ENCODE assay signal across 8 cellular contexts in genomic region chr10:79249156-79250121, GRCh38.
DNase-seq lines count a peak whose midpoint lies in the region; ATAC-seq and TF ChIP-seq lines count a peak whose summit lies in the region.

No MANE protein-coding gene starts in this region.

- in situ Hi-C loops in brain microvascular endothelial cell (cut with HindIII; ENCODE audit: low pct_ligation_motif_present, low sequenced_read_pairs) = no loop called here

- ATAC-seq in HG03175 (IDR thresholded peaks at IDR 0.05; ENCODE audit: unreplicated experiment) (peak; percentile 61), upper lobe of right lung (no peak)

- TF ChIP-seq CTCF in upper lobe of right lung (IDR thresholded peaks at IDR 0.05) = no peak
- TF ChIP-seq CTCF in brain microvascular endothelial cell (IDR thresholded peaks at IDR 0.05; ENCODE audit: low read depth, low read length, missing control alignments) = no peak

- peak overlapping the region in 4 of 10 experiments; percentile 28 to 88 (median 65); a peak in 8 of 20 replicates for H3K4me3 ChIP-seq in BLaER1 treated with 17β-estradiol and CSF1 and Interleukin-3, amounts not matched to agents 10 nM and 100 nM
- H3K4me3 ChIP-seq in duodenal mucosa (ENCODE audit: low read depth in 1 of 2, low read length in 2 of 2) = peak overlapping the region in 1 of 2 donors; percentile 2
- H3K4me3 ChIP-seq in upper lobe of right lung = no peak overlapping the region
- H3K4me3 ChIP-seq in brain microvascular endothelial cell (ENCODE audit: low read depth, low read length) = no peak overlapping the region

- peak overlapping the region; percentile 39 to 99 (median 93); a peak in 21 of 22 replicates for H3K9ac ChIP-seq in BLaER1 treated with 17β-estradiol and CSF1 and Interleukin-3, amounts not matched to agents 10 nM and 100 nM
- H3K9ac ChIP-seq in duodenal mucosa (ENCODE audit: low read depth in 1 of 2, low read length in 2 of 2) = peak overlapping the region in 1 of 2 donors; percentile 0

- peaks cover 31 to 56% (median 40%) of the 10 kb centered on the region in 11 experiments; a peak in 21 of 22 replicates for H3K36me3 ChIP-seq in BLaER1 treated with 17β-estradiol and CSF1 and Interleukin-3, amounts not matched to agents 10 nM and 100 nM
- H3K36me3 ChIP-seq in duodenal mucosa (ENCODE audit: control insufficient read depth in 1 of 2, insufficient read depth in 2 of 2, low read length in 2 of 2) = peaks cover 0 to 4% of the 10 kb centered on the region in 2 donors
- no peaks in the 10 kb centered on the region for H3K36me3 ChIP-seq in upper lobe of right lung
- no peaks in the 10 kb centered on the region for H3K36me3 ChIP-seq in brain microvascular endothelial cell (replicated peaks)

- no peaks in the 10 kb centered on the region for H3K27me3 ChIP-seq in BLaER1 treated with 17β-estradiol and CSF1 and Interleukin-3, amounts not matched to agents 10 nM and 100 nM
- H3K27me3 ChIP-seq in duodenal mucosa (ENCODE audit: control insufficient read depth in 1 of 2, insufficient read depth in 2 of 2, low read length in 2 of 2) = no peaks in the 10 kb centered on the region
- no peaks in the 10 kb centered on the region for H3K27me3 ChIP-seq in upper lobe of right lung
- H3K27me3 ChIP-seq in brain microvascular endothelial cell (replicated peaks) = no peaks in the 10 kb centered on the region

- H3K27ac ChIP-seq in BLaER1 treated with 17β-estradiol and CSF1 and Interleukin-3, amounts not matched to agents 10 nM and 100 nM = peak overlapping the region; percentile 82 to 99 (median 93)
- H3K27ac ChIP-seq in duodenal mucosa (ENCODE audit: low read depth, low read length) (peak overlapping the region; percentile 46), upper lobe of right lung (peak overlapping the region; percentile 82), brain microvascular endothelial cell (no peak overlapping the region)

- H3K4me1 ChIP-seq in BLaER1 treated with 17β-estradiol and CSF1 and Interleukin-3, amounts not matched to agents 10 nM and 100 nM = peaks cover 97 to 100% (median 99%) of the 10 kb centered on the region in 10 experiments
- H3K4me1 ChIP-seq in duodenal mucosa (ENCODE audit: control insufficient read depth in 1 of 2, insufficient read depth in 2 of 2, low read length in 2 of 2) (peaks cover 63 to 70% of the 10 kb centered on the region in 2 donors), upper lobe of right lung (peaks cover 65% of the 10 kb centered on the region)

- peak overlapping the region; percentile 96 to 100 (median 99) for H3K4me2 ChIP-seq in BLaER1 treated with 17β-estradiol and CSF1 and Interleukin-3, amounts not matched to agents 10 nM and 100 nM

- DNase-seq in GM19238 (ENCODE audit: insufficient read length, low spot score) (peak; percentile 55), upper lobe of right lung (no peak), nucleus accumbens (lab: John Stamatoyannopoulos, UW) (no peak), brain microvascular endothelial cell (no peak), T-helper 9 cell (no peak)

- intact Hi-C loops in upper lobe of right lung (cut with DNase I) = no loop called here

- peaks cover 85 to 100% (median 98%) of the 10 kb centered on the region in 11 experiments for H4K20me1 ChIP-seq in BLaER1 treated with 17β-estradiol and CSF1 and Interleukin-3, amounts not matched to agents 10 nM and 100 nM

- no peaks in the 10 kb centered on the region for H3K9me3 ChIP-seq in BLaER1 treated with 17β-estradiol and CSF1 and Interleukin-3, amounts not matched to agents 10 nM and 100 nM (replicated peaks in 1 of 11)
- H3K9me3 ChIP-seq in duodenal mucosa (ENCODE audit: control insufficient read depth in 1 of 2, low read length in 2 of 2) = no peaks in the 10 kb centered on the region
- no peaks in the 10 kb centered on the region for H3K9me3 ChIP-seq in upper lobe of right lung
